In the genomic region with DNA sequence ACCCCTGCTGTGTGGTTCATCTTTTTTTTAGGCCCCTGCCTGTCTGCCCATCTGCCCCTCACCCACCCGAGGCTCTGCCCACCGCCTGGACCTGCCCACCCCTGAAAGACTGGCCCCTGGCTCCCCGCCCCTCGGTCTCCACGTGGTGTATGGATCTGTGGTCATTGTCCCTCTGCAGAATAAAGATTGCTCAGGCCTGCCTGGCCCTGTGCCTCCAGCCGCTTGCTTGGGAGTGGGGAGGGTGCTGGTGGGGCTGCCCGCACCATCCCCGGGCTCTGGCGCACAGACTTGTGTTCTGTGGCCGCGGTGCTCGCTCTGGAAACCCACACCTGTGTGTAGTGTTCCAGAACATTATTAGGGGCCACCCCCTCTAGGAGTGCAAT, we compare ENCODE assay signal across 14 cellular contexts. TPM values are rescaled to one million over a fixed set of nuclear protein-coding genes. Genes with fewer than 3 reads are reported as not detected.
DNase-seq lines count a peak whose midpoint lies in the region; ATAC-seq and TF ChIP-seq lines count a peak whose summit lies in the region.
"Had no signal": no experiment of that assay in that cellular context is flagged by ENCODE, and none has a peak within 500 bp of the region (broad histone marks: within the 10 kb centered on the region; RNA-seq: fewer than 3 reads in every experiment).

No MANE protein-coding gene starts in this region.

- H3K4me1 Mint-ChIP-seq in stimulated activated naive CD8-positive, alpha-beta T cell treated with anti-CD3 and anti-CD28 coated beads, Interleukin-15, Interleukin-2, amounts not matched to agents 100 ng/mL and 50 ng/mL, for 24 hours (ENCODE audit: low read depth), result peaks cover 7% of the 10 kb centered on the region
- peaks cover 13% of the 10 kb centered on the region for H3K4me1 Mint-ChIP-seq in osteocyte (ENCODE audit: unreplicated experiment)

- in situ Hi-C loops in HAP-1 (cut with MboI; ENCODE audit: low sequenced_read_pairs), result no loop called here

- H3K36me3 Mint-ChIP-seq in stimulated activated naive CD8-positive, alpha-beta T cell treated with anti-CD3 and anti-CD28 coated beads, Interleukin-15, Interleukin-2, amounts not matched to agents 100 ng/mL and 50 ng/mL, for 24 hours (ENCODE audit: low read depth), result peaks cover 3% of the 10 kb centered on the region
- peaks cover 2% of the 10 kb centered on the region for H3K36me3 Mint-ChIP-seq in osteocyte (ENCODE audit: unreplicated experiment)

- peak overlapping the region in 3 of 4 donors; percentile 99 to 100 (median 99) for H3K27ac ChIP-seq in gastroesophageal sphincter
- H3K27ac ChIP-seq: BLaER1 had no signal

- H3K27me3 Mint-ChIP-seq in stimulated activated naive CD8-positive, alpha-beta T cell treated with anti-CD3 and anti-CD28 coated beads, Interleukin-15, Interleukin-2, amounts not matched to agents 100 ng/mL and 50 ng/mL, for 24 hours, result no peaks in the 10 kb centered on the region
- H3K27me3 Mint-ChIP-seq in osteocyte (ENCODE audit: unreplicated experiment), result no peaks in the 10 kb centered on the region

- H3K4me3 ChIP-seq in gastroesophageal sphincter (peak overlapping the region in 1 of 2 donors; percentile 97), HAP-1 (no peak overlapping the region)
- H3K4me3 ChIP-seq: BLaER1 had no signal

- H3K36me3 ChIP-seq in gastroesophageal sphincter (peaks cover 0 to 8% of the 10 kb centered on the region in 2 donors), HAP-1 (replicated peaks) (peaks cover 7% of the 10 kb centered on the region; the same call in 1 of the 2 replicates)

- TF ChIP-seq CTCF in gastroesophageal sphincter (IDR thresholded peaks at IDR 0.05) (no peak), osteocyte (IDR thresholded peaks at IDR 0.05) (no peak), GM10266 (IDR thresholded peaks at IDR 0.05; ENCODE audit: control insufficient read depth, insufficient read depth, low read depth, missing control alignments) (no peak)

- H3K4me1 ChIP-seq in gastroesophageal sphincter (peaks cover 0 to 29% (median 0%) of the 10 kb centered on the region in 3 donors), HAP-1 (no peaks in the 10 kb centered on the region)
- H3K4me1 ChIP-seq: BLaER1 had no signal

- ATAC-seq in stimulated activated naive CD8-positive, alpha-beta T cell treated with anti-CD3 and anti-CD28 coated beads, Interleukin-15, Interleukin-2, amounts not matched to agents 100 U/mL and 50 U/mL, for 24 hours, result no peak
- ATAC-seq in gastroesophageal sphincter, result no peak
- no peak for ATAC-seq in HG02642 (IDR thresholded peaks at IDR 0.05; ENCODE audit: poor library complexity, unreplicated experiment)
- ATAC-seq: Panc1 had no signal

- no peak for TF ChIP-seq POLR2A in gastroesophageal sphincter (IDR thresholded peaks at IDR 0.05)

- no peak overlapping the region for H3K27ac Mint-ChIP-seq in stimulated activated naive CD8-positive, alpha-beta T cell treated with anti-CD3 and anti-CD28 coated beads, Interleukin-15, Interleukin-2, amounts not matched to agents 100 ng/mL and 50 ng/mL, for 24 hours
- peak overlapping the region; percentile 78 for H3K27ac Mint-ChIP-seq in osteocyte (ENCODE audit: unreplicated experiment)

- DNase-seq in stimulated activated naive CD8-positive, alpha-beta T cell treated with anti-CD3 and anti-CD28 coated beads, Interleukin-15, Interleukin-2, amounts not matched to agents 100 U/mL and 50 U/mL, for 24 hours, result no peak
- DNase-seq in osteocyte (ENCODE audit: extremely low spot score, unreplicated experiment), result no peak
- DNase-seq in GM10266 (ENCODE audit: extremely low spot score), result no peak
- DNase-seq in HAP-1 (ENCODE audit: low spot score in 2 of 2), result no peak
- DNase-seq in NOMO-1 (lab: John Stamatoyannopoulos, UW; ENCODE audit: unreplicated experiment in 2 of 2), result no peak
- DNase-seq: activated gamma-delta T cell, dermis blood vessel endothelial cell, foreskin melanocyte, NCI-H345 had no signal

- H3K27me3 ChIP-seq in gastroesophageal sphincter (no peaks in the 10 kb centered on the region), HAP-1 (ENCODE audit: low read depth) (no peaks in the 10 kb centered on the region)

- no peaks in the 10 kb centered on the region for H3K9me3 Mint-ChIP-seq in stimulated activated naive CD8-positive, alpha-beta T cell treated with anti-CD3 and anti-CD28 coated beads, Interleukin-15, Interleukin-2, amounts not matched to agents 100 ng/mL and 50 ng/mL, for 24 hours
- no peaks in the 10 kb centered on the region for H3K9me3 Mint-ChIP-seq in osteocyte (ENCODE audit: unreplicated experiment)

- H3K9me3 ChIP-seq in gastroesophageal sphincter (no peaks in the 10 kb centered on the region), HAP-1 (no peaks in the 10 kb centered on the region)
- H3K9me3 ChIP-seq: BLaER1 had no signal

- 63% methylated on average over 2 of the region's 12 CpGs; no CpG with 5 or more reads in 1 of the 2 donors for WGBS in gastroesophageal sphincter (ENCODE audit: low coverage in 1 of 2), 2 donors

- TF ChIP-seq EP300 in gastroesophageal sphincter (IDR thresholded peaks at IDR 0.05), result no peak

- H3K4me3 Mint-ChIP-seq in stimulated activated naive CD8-positive, alpha-beta T cell treated with anti-CD3 and anti-CD28 coated beads, Interleukin-15, Interleukin-2, amounts not matched to agents 100 ng/mL and 50 ng/mL, for 24 hours, result peak overlapping the region; percentile 20
- peak overlapping the region; percentile 61 for H3K4me3 Mint-ChIP-seq in osteocyte (ENCODE audit: unreplicated experiment)

RNA-seq across cellular contexts. Expression of a gene that starts 1.6 kb away (rescaled TPM):
- 100 to 1,000 TPM in 3 of 4 donors, 10 to 100 TPM in 1; 96.0 to 134 (median 115) TPM for total RNA-seq in gastroesophageal sphincter
- total RNA-seq in osteocyte, result 60.5 and 67.2 TPM in 2 replicates

RNA-seq across cellular contexts. Expression of a gene that starts 43.9 kb away (rescaled TPM):
- total RNA-seq in gastroesophageal sphincter, result 100 to 1,000 TPM; 158 to 258 (median 209) TPM
- 160 and 166 TPM in 2 replicates for total RNA-seq in osteocyte
